ENCODE assay signal across 14 cellular contexts in the genomic region with DNA sequence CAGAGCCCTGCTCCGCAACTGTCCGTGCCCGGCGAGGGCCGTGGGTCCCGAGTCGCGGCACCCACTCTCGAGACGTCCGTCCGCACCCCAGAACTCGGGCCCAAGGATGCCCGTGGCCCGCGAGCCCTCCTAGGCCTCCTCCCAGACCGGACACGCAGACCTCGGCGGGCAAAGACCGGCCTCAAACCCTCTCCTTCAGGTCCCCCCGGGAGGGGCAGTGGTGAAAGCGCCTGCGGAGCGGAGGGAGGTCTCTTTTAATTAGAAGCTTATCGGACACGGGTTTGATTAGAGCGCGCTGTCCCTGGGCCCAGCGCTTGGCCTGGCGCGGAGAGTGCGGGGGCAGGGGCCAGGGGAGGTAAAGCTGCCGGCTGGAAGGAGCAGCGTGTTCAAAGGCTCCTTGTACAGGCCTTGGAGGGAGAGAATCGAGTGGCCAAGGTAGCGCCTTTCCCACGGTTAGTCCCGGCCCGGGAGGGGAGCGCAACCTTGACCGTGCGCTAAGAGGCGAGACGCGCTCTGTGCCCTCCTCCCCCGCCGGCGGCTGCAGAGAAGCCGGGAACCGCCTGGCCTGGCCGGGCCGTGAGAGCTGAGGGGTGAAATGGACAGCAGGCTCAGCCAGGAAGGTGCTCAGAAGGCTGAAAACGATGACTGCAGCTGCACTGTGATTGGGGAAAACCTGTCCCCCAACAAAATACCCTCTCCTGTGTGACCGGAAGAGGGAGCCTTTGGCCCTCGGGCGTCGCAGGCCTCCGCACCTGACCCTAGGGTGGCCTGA. TPM values are rescaled to one million over a fixed set of nuclear protein-coding genes. Genes with fewer than 3 reads are reported as not detected.
A peak's percentile ranks its signal among the peaks of the same experiment; 100 is the strongest.
DNase-seq lines count a peak whose midpoint lies in the region; ATAC-seq and TF ChIP-seq lines count a peak whose summit lies in the region.
"Had no signal": no experiment of that assay in that cellular context is flagged by ENCODE, and none has a peak within 500 bp of the region (broad histone marks: within the 10 kb centered on the region; RNA-seq: fewer than 3 reads in every experiment).

No MANE protein-coding gene starts in this region.

- WGBS in heart left ventricle, 4 donors = 35 to 50% (median 46%) methylated on average over 44 to 59 of the region's 59 CpGs

- H3K4me3 ChIP-seq in heart left ventricle (peak overlapping the region in 8 of 12 donors; percentile 16 to 39 (median 28)), cardiac fibroblast (replicated peaks in 1 of 2; ENCODE audit: low read depth in 2 of 2, low read length in 2 of 2) (peak overlapping the region; percentile 5 to 26), vagina (peak overlapping the region; percentile 47 to 83)
- H3K4me3 ChIP-seq: stomach had no signal

- intact Hi-C loops in heart left ventricle (cut with DNase I) = loop anchor here in 2 of 10 donors (10.0 kb wide), 1 partner anchor 154 kb away; the partner anchor contains the start of gene EIF3M (in 2 of the 2)
- intact Hi-C loops in cardiac septum (cut with DNase I) = no loop called here
- intact Hi-C loops in vagina (cut with DNase I) = loop anchor here (10.0 kb wide), 1 partner anchor 106 kb away; no protein-coding TSS in a partner anchor
- intact Hi-C loops in activated CD4-positive, alpha-beta T cell treated with anti-CD3 and anti-CD28 coated beads, Interleukin-2, amount 10 ng/mL, durations not matched to agents 24 days and 14 days (cut with micrococcal nuclease) = no loop called here

- H3K27ac Mint-ChIP-seq in T-helper 2 cell treated with Interferon-gamma antibody and Interleukin-4, amounts not matched to agents 5 μg/mL and 100 μg/mL, for 36 hours = no peak overlapping the region
- H3K27ac Mint-ChIP-seq in activated CD4-positive, alpha-beta T cell treated with anti-CD3 and anti-CD28 coated beads, Interleukin-2, amount 10 ng/mL, durations not matched to agents 24 days and 14 days = no peak overlapping the region

- peaks cover 10% of the 10 kb centered on the region for H3K4me1 Mint-ChIP-seq in T-helper 2 cell treated with Interferon-gamma antibody and Interleukin-4, amounts not matched to agents 5 μg/mL and 100 μg/mL, for 36 hours (ENCODE audit: low read depth)
- H3K4me1 Mint-ChIP-seq in activated CD4-positive, alpha-beta T cell treated with anti-CD3 and anti-CD28 coated beads, Interleukin-2, amount 10 ng/mL, durations not matched to agents 24 days and 14 days = peaks cover 5% of the 10 kb centered on the region

- H3K4me3 Mint-ChIP-seq in T-helper 2 cell treated with Interferon-gamma antibody and Interleukin-4, amounts not matched to agents 5 μg/mL and 100 μg/mL, for 36 hours = no peak overlapping the region
- H3K4me3 Mint-ChIP-seq in activated CD4-positive, alpha-beta T cell treated with anti-CD3 and anti-CD28 coated beads, Interleukin-2, amount 10 ng/mL, durations not matched to agents 24 days and 14 days = no peak overlapping the region

- no peaks in the 10 kb centered on the region for H3K9me3 Mint-ChIP-seq in T-helper 2 cell treated with Interferon-gamma antibody and Interleukin-4, amounts not matched to agents 5 μg/mL and 100 μg/mL, for 36 hours
- no peaks in the 10 kb centered on the region for H3K9me3 Mint-ChIP-seq in activated CD4-positive, alpha-beta T cell treated with anti-CD3 and anti-CD28 coated beads, Interleukin-2, amount 10 ng/mL, durations not matched to agents 24 days and 14 days

- peaks cover 3% of the 10 kb centered on the region for H3K36me3 Mint-ChIP-seq in T-helper 2 cell treated with Interferon-gamma antibody and Interleukin-4, amounts not matched to agents 5 μg/mL and 100 μg/mL, for 36 hours (ENCODE audit: low read depth)
- H3K36me3 Mint-ChIP-seq in activated CD4-positive, alpha-beta T cell treated with anti-CD3 and anti-CD28 coated beads, Interleukin-2, amount 10 ng/mL, durations not matched to agents 24 days and 14 days (ENCODE audit: low read depth) = peaks cover 2% of the 10 kb centered on the region

- no peak for DNase-seq in heart left ventricle
- DNase-seq in cardiac septum (ENCODE audit: low spot score) = no peak
- DNase-seq in cardiac fibroblast (ENCODE audit: low read depth in 2 of 2) = peak; percentile 33 to 42
- DNase-seq in kidney glomerular epithelial cell (lab: John Stamatoyannopoulos, UW) = peak; percentile 47
- DNase-seq in vagina (ENCODE audit: extremely low spot score in 2 of 2) = peak in 1 of 2 donors; percentile 86
- no peak for DNase-seq in T-helper 2 cell treated with Interferon-gamma antibody and Interleukin-4, amounts not matched to agents 5 μg/mL and 100 μg/mL, for 36 hours (ENCODE audit: low spot score)
- no peak for DNase-seq in activated CD4-positive, alpha-beta T cell treated with anti-CD3 and anti-CD28 coated beads, Interleukin-2, amount 10 ng/mL, durations not matched to agents 24 days and 14 days
- no peak for DNase-seq in HEK293T (ENCODE audit: extremely low spot score)
- DNase-seq: ACHN; kidney; NCI-H1694; stimulated activated CD4-positive, alpha-beta T cell treated with anti-CD3 and anti-CD28 coated beads, Interleukin-4, amount 100 ng/mL, for 1 hour; stomach had no signal

- H3K9me3 ChIP-seq in heart left ventricle (no peaks in the 10 kb centered on the region), vagina (no peaks in the 10 kb centered on the region)

- CTCF ChIA-PET in HEK293T (lab: Yijun Ruan, JAX) = interaction anchor here (0.6 to 0.7 kb wide), 2 partner anchors 11 to 57 kb away, joined by 3 to 4 read pairs; no protein-coding TSS in a partner anchor

- ATAC-seq in heart left ventricle = no peak

- H3K4me1 ChIP-seq in heart left ventricle (peaks cover 0 to 53% (median 13%) of the 10 kb centered on the region in 12 donors), vagina (peaks cover 45% of the 10 kb centered on the region)

- peak in 1 of 12 donors; percentile 29 for TF ChIP-seq CTCF in heart left ventricle (IDR thresholded peaks at IDR 0.05)
- peak; percentile 5 for TF ChIP-seq CTCF in cardiac fibroblast (IDR thresholded peaks at IDR 0.05; ENCODE audit: low read depth, low read length)
- TF ChIP-seq CTCF in vagina (IDR thresholded peaks at IDR 0.05) = peak in 1 of 3 experiments; percentile 14

- H3K36me3 ChIP-seq in heart left ventricle (peaks cover 0 to 4% (median 0%) of the 10 kb centered on the region in 9 donors), vagina (no peaks in the 10 kb centered on the region)
- H3K36me3 ChIP-seq: stomach had no signal

- TF ChIP-seq POLR2A in heart left ventricle (IDR thresholded peaks at IDR 0.05) (no peak), vagina (IDR thresholded peaks at IDR 0.05) (no peak)

- H3K27me3 ChIP-seq in heart left ventricle (peaks cover 22 to 99% (median 82%) of the 10 kb centered on the region in 9 donors), vagina (no peaks in the 10 kb centered on the region)

- peaks cover 90% of the 10 kb centered on the region for H3K27me3 Mint-ChIP-seq in T-helper 2 cell treated with Interferon-gamma antibody and Interleukin-4, amounts not matched to agents 5 μg/mL and 100 μg/mL, for 36 hours (ENCODE audit: low read depth)
- H3K27me3 Mint-ChIP-seq in activated CD4-positive, alpha-beta T cell treated with anti-CD3 and anti-CD28 coated beads, Interleukin-2, amount 10 ng/mL, durations not matched to agents 24 days and 14 days = peaks cover 82% of the 10 kb centered on the region

- peak overlapping the region in 9 of 12 donors; percentile 9 to 83 (median 51) for H3K27ac ChIP-seq in heart left ventricle
- peak overlapping the region; percentile 89 for H3K27ac ChIP-seq in vagina
- H3K27ac ChIP-seq: stomach had no signal

- POLR2A ChIA-PET in HEK293T (lab: Yijun Ruan, JAX) = no interaction called here

TF ChIP-seq in HEK293T, 16 proteins besides CTCF, POLR2A, EP300 and RAD21:
- TF ChIP-seq FOXA1 (IDR thresholded peaks at IDR 0.05) (no peak), SUZ12 (IDR thresholded peaks at IDR 0.05) (no peak), ARNT (IDR thresholded peaks at IDR 0.05) (no peak), CTBP1 (IDR thresholded peaks at IDR 0.05; ENCODE audit: borderline replicate concordance) (no peak), ZNF384 (IDR thresholded peaks at IDR 0.05) (no peak), NFRKB (IDR thresholded peaks at IDR 0.05) (no peak), SP1 (IDR thresholded peaks at IDR 0.05) (no peak), ELF4 (IDR thresholded peaks at IDR 0.05) (no peak), HDGF (IDR thresholded peaks at IDR 0.05; ENCODE audit: borderline replicate concordance) (no peak)

RNA-seq across cellular contexts. Expression of gene WT1, which starts 4.6 kb away (rescaled TPM):
- total RNA-seq in heart left ventricle (10 to 100 TPM in 1 of 9 donors, 1 to 10 TPM in 8; 1.3 to 16.6 (median 2.9) TPM), cardiac septum (2.3 TPM), vagina (32.7 TPM)
- 1 to 10 TPM; 1.0 to 1.2 TPM for polyA plus RNA-seq in heart left ventricle
- not detected in 2 replicates for total RNA-seq in activated CD4-positive, alpha-beta T cell treated with anti-CD3 and anti-CD28 coated beads, Interleukin-2, amount 10 ng/mL, durations not matched to agents 24 days and 14 days
- total RNA-seq: T-helper 2 cell treated with Interferon-gamma antibody and Interleukin-4, amounts not matched to agents 100 ng/mL and 5 ng/mL, for 36 hours had no signal

Comparison
In these comparisons a context has a peak if more than half of its experiments do, and no peak if none do; other contexts are left out.
1. DNase-seq: peak in cardiac fibroblast (2 of 2) and kidney glomerular epithelial cell (single experiment); none in heart left ventricle (0 of 5), cardiac septum (single experiment), T-helper 2 cell treated with Interferon-gamma antibody and Interleukin-4, amounts not matched to agents 5 μg/mL and 100 μg/mL, for 36 hours (single experiment), activated CD4-positive, alpha-beta T cell treated with anti-CD3 and anti-CD28 coated beads, Interleukin-2, amount 10 ng/mL, durations not matched to agents 24 days and 14 days (single experiment) and HEK293T (single experiment).
2. Peak in every context shown above with its lines, with median percentiles within 50 percentile points of each other: H3K4me3 ChIP-seq.